ENCODE assay signal across 16 cellular contexts in genomic region chr6:125984311-125984710, GRCh38.
A peak's percentile ranks its signal among the peaks of the same experiment; 100 is the strongest.
DNase-seq lines count a peak whose midpoint lies in the region; TF ChIP-seq lines count a peak whose summit lies in the region.
"Had no signal": no experiment of that assay in that cellular context is flagged by ENCODE, and none has a peak within 500 bp of the region (broad histone marks: within the 10 kb centered on the region; RNA-seq: fewer than 3 reads in every experiment).

No MANE protein-coding gene starts in this region.

- CTCF ChIA-PET in RWPE1 (lab: Yijun Ruan, JAX), result no interaction called here

- H3K27me3 ChIP-seq in adipocyte (replicated peaks; ENCODE audit: control insufficient read depth, insufficient read depth, low read length), result no peaks in the 10 kb centered on the region
- H3K27me3 ChIP-seq: gastrocnemius medialis, transverse colon had no signal

- TF ChIP-seq CTCF in RWPE1 (conservative IDR thresholded peaks at IDR 0.05; ENCODE audit: low read depth), result no peak

- POLR2A ChIA-PET in RWPE1 (lab: Yijun Ruan, JAX; ENCODE audit: low non-redundant PET), result no interaction called here

- H3K9me3 ChIP-seq in adipocyte (ENCODE audit: control insufficient read depth, low read length), result no peaks in the 10 kb centered on the region
- H3K9me3 ChIP-seq: gastrocnemius medialis, transverse colon had no signal

- no peak overlapping the region for H3K27ac ChIP-seq in RWPE1
- H3K27ac ChIP-seq: gastrocnemius medialis, transverse colon had no signal

- no peak overlapping the region for H3K9ac ChIP-seq in adipocyte (ENCODE audit: low read length)

- peaks cover 36% of the 10 kb centered on the region for H3K4me1 ChIP-seq in adipocyte (ENCODE audit: control insufficient read depth, insufficient read depth, low read length)

- H3K36me3 ChIP-seq in adipocyte (ENCODE audit: control insufficient read depth, insufficient read depth, low read length, severe bottlenecking), result no peaks in the 10 kb centered on the region
- H3K36me3 ChIP-seq: gastrocnemius medialis, transverse colon had no signal

- H3K4me3 ChIP-seq in adipocyte (ENCODE audit: low read length), result no peak overlapping the region
- H3K4me3 ChIP-seq: gastrocnemius medialis, transverse colon had no signal

- DNase-seq in NCI-H2171 treated with DMSO at 0.1 percent for 48 hours (lab: John Stamatoyannopoulos, UW), result peak; percentile 28
- no peak for DNase-seq in NCI-H2171 (lab: John Stamatoyannopoulos, UW)
- peak; percentile 53 for DNase-seq in adipocyte (ENCODE audit: low read depth)
- peak; percentile 27 for DNase-seq in hepatic stellate cell (ENCODE audit: low spot score)
- DNase-seq in stromal cell of bone marrow (ENCODE audit: low read depth), result peak; percentile 21
- no peak for DNase-seq in SKM-1 treated with dmso at 0.1 percent for 144 hours (lab: John Stamatoyannopoulos, UW; ENCODE audit: unreplicated experiment)
- no peak for DNase-seq in RWPE1 (ENCODE audit: low spot score)
- DNase-seq in LoVo (ENCODE audit: low spot score), result no peak
- DNase-seq: 8988T; activated CD4-positive, alpha-beta T cell treated with anti-CD3 and anti-CD28 coated beads for 1 hour; activated naive CD4-positive, alpha-beta T cell treated with anti-CD3 and anti-CD28 coated beads for 36 hours; effector memory CD4-positive, alpha-beta T cell; gastrocnemius medialis; NCI-H1092; nucleus accumbens; transverse colon had no signal

Comparison
In these comparisons a context has a peak if more than half of its experiments do, and no peak if none do; other contexts are left out.
1. DNase-seq: peak in NCI-H2171 treated with DMSO at 0.1 percent for 48 hours (single experiment), adipocyte (single experiment), hepatic stellate cell (single experiment) and stromal cell of bone marrow (single experiment); none in NCI-H2171 (single experiment), SKM-1 treated with dmso at 0.1 percent for 144 hours (single experiment), RWPE1 (single experiment) and LoVo (single experiment).